8 cellular contexts compared by ENCODE assay signal in the genomic region with DNA sequence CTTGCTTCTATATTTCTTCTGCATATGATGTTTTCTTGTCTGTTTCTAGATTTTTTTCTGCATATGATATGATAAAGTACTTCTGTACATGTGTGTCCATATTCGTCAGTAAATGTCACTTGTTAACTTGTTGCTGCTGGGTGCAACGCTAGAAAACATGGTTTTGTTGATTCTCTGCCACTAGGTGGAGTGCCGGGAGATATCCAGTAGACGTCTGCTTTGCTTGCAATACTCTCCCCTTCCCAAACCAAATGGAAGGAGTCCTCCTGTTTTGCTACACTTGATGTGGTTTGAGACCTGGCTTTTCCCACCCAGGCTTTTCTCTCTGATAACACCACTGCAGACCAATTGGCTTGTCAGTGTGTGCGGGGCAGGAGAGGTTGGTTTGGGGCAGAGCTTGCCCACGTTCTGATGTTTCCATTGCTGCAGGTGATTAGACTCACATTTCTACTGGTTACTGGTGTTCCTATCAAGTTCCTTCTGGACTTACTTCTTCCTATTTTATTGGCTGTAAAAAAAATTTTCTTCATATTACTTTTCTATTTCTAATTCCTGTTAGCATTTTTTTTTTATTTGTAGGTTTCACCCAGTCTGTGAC.
A peak's percentile ranks its signal among the peaks of the same experiment; 100 is the strongest.
DNase-seq lines count a peak whose midpoint lies in the region; ATAC-seq lines count a peak whose summit lies in the region.

No MANE protein-coding gene starts in this region.

- no peak overlapping the region for H2BK12ac ChIP-seq in neuronal stem cell (ENCODE audit: low read length)

- H3K4me1 ChIP-seq in HAP-1 (peaks cover 9% of the 10 kb centered on the region), neuronal stem cell (ENCODE audit: control insufficient read depth in 2 of 2, insufficient read depth in 1 of 2, low read depth in 1 of 2, low read length in 2 of 2) (no peaks in the 10 kb centered on the region)

- H3K4ac ChIP-seq in neuronal stem cell (ENCODE audit: low read length): no peak overlapping the region

- H3K23ac ChIP-seq in neuronal stem cell (ENCODE audit: low read depth, low read length, poor library complexity): no peak overlapping the region

- DNase-seq in D341Med (ENCODE audit: low spot score): peak; percentile 59
- peak; percentile 50 to 65 for DNase-seq in HAP-1 (ENCODE audit: low spot score in 2 of 2)
- DNase-seq in NCI-H748 treated with DMSO at 0.1 percent for 48 hours (lab: John Stamatoyannopoulos, UW): peak; percentile 88
- peak; percentile 1 for DNase-seq in cerebellum (ENCODE audit: low spot score)
- peak; percentile 26 for DNase-seq in neuronal stem cell (ENCODE audit: low spot score)
- no peak for DNase-seq in activated T-cell treated with anti-CD3 and anti-CD28 coated beads, Interleukin-2, amount 50 U/mL, for 4 hours
- no peak for DNase-seq in natural killer cell treated with Interleukin-12 subunit alpha and Interleukin-12 subunit beta and Interleukin-15 and Interleukin-18, amount 100 ng/mL, for 72 hours (ENCODE audit: low spot score)

- peak overlapping the region; percentile 19 for H2AFZ ChIP-seq in neuronal stem cell (ENCODE audit: low read length)

- no peak overlapping the region for H3K4me3 Mint-ChIP-seq in activated T-cell treated with anti-CD3 and anti-CD28 coated beads, Interleukin-2, amount 50 U/mL, for 4 hours
- no peak overlapping the region for H3K4me3 Mint-ChIP-seq in natural killer cell treated with Interleukin-12 subunit alpha and Interleukin-12 subunit beta and Interleukin-15 and Interleukin-18, amount 100 ng/mL, for 72 hours

- WGBS in neuronal stem cell (ENCODE audit: extremely low coverage in 2 of 2, insufficient read length in 2 of 2, insufficient replicate concordance in 1 of 2), 2 donors: no CpG with 5 or more reads among the region's 6 CpGs

- no peaks in the 10 kb centered on the region for H3K27me3 Mint-ChIP-seq in activated T-cell treated with anti-CD3 and anti-CD28 coated beads, Interleukin-2, amount 50 U/mL, for 4 hours (ENCODE audit: low read depth)
- H3K27me3 Mint-ChIP-seq in natural killer cell treated with Interleukin-12 subunit alpha and Interleukin-12 subunit beta and Interleukin-15 and Interleukin-18, amount 100 ng/mL, for 72 hours: no peaks in the 10 kb centered on the region

- H3K4me1 Mint-ChIP-seq in activated T-cell treated with anti-CD3 and anti-CD28 coated beads, Interleukin-2, amount 50 U/mL, for 4 hours (ENCODE audit: low read depth): no peaks in the 10 kb centered on the region
- H3K4me1 Mint-ChIP-seq in natural killer cell treated with Interleukin-12 subunit alpha and Interleukin-12 subunit beta and Interleukin-15 and Interleukin-18, amount 100 ng/mL, for 72 hours (ENCODE audit: low read depth in 2 of 2): no peaks in the 10 kb centered on the region

- H3K4me2 ChIP-seq in neuronal stem cell (ENCODE audit: insufficient read depth, low read length, poor library complexity, severe bottlenecking): no peak overlapping the region

- no peaks in the 10 kb centered on the region for H3K27me3 ChIP-seq in HAP-1 (ENCODE audit: low read depth)
- H3K27me3 ChIP-seq in neuronal stem cell (ENCODE audit: control insufficient read depth in 3 of 3, insufficient read depth in 3 of 3, low read depth in 1 of 3, low read length in 3 of 3): no peaks in the 10 kb centered on the region

- H3K9me3 ChIP-seq in HAP-1 (no peaks in the 10 kb centered on the region), neuronal stem cell (replicated peaks in 1 of 2; ENCODE audit: control insufficient read depth in 2 of 2, insufficient read depth in 1 of 2, low read depth in 1 of 2, low read length in 2 of 2) (peaks cover 0 to 2% of the 10 kb centered on the region in 2 donors)

- in situ Hi-C loops in HAP-1 (cut with MboI; ENCODE audit: low sequenced_read_pairs): no loop called here

- no peak overlapping the region for H3K9ac ChIP-seq in neuronal stem cell (ENCODE audit: low read depth, low read length, poor library complexity)

- H4K91ac ChIP-seq in neuronal stem cell (ENCODE audit: low read depth, low read length, poor library complexity): no peak overlapping the region

- no peak overlapping the region for H3K14ac ChIP-seq in neuronal stem cell (ENCODE audit: low read length)

- no peak overlapping the region for H2BK120ac ChIP-seq in neuronal stem cell (ENCODE audit: low read depth, low read length)

- no peaks in the 10 kb centered on the region for H3K36me3 ChIP-seq in HAP-1 (replicated peaks)
- no peaks in the 10 kb centered on the region for H3K36me3 ChIP-seq in neuronal stem cell (replicated peaks in 1 of 2; ENCODE audit: control insufficient read depth in 2 of 2, insufficient read depth in 2 of 2, low read length in 2 of 2)

- H2BK15ac ChIP-seq in neuronal stem cell (ENCODE audit: low read length): no peak overlapping the region

- peaks cover 7% of the 10 kb centered on the region for H3K9me3 Mint-ChIP-seq in activated T-cell treated with anti-CD3 and anti-CD28 coated beads, Interleukin-2, amount 50 U/mL, for 4 hours
- H3K9me3 Mint-ChIP-seq in natural killer cell treated with Interleukin-12 subunit alpha and Interleukin-12 subunit beta and Interleukin-15 and Interleukin-18, amount 100 ng/mL, for 72 hours: peaks cover 13% of the 10 kb centered on the region

- H4K8ac ChIP-seq in neuronal stem cell (ENCODE audit: low read depth, low read length): no peak overlapping the region

- no peak for ATAC-seq in GM18861 (IDR thresholded peaks at IDR 0.05; ENCODE audit: unreplicated experiment)
- no peak for ATAC-seq in activated T-cell treated with anti-CD3 and anti-CD28 coated beads, Interleukin-2, amount 50 U/mL, for 4 hours
- no peak for ATAC-seq in natural killer cell treated with Interleukin-12 subunit alpha and Interleukin-12 subunit beta and Interleukin-15 and Interleukin-18, amount 100 ng/mL, for 72 hours

- H3K4me3 ChIP-seq in HAP-1 (no peak overlapping the region), neuronal stem cell (ENCODE audit: low read length in 2 of 2) (no peak overlapping the region)

- H3K27ac Mint-ChIP-seq in natural killer cell treated with Interleukin-12 subunit alpha and Interleukin-12 subunit beta and Interleukin-15 and Interleukin-18, amount 100 ng/mL, for 72 hours: no peak overlapping the region

- no peak overlapping the region for H2AK5ac ChIP-seq in neuronal stem cell (ENCODE audit: low read depth, low read length)

- H3K36me3 Mint-ChIP-seq in activated T-cell treated with anti-CD3 and anti-CD28 coated beads, Interleukin-2, amount 50 U/mL, for 4 hours (ENCODE audit: insufficient read depth): no peaks in the 10 kb centered on the region
- H3K36me3 Mint-ChIP-seq in natural killer cell treated with Interleukin-12 subunit alpha and Interleukin-12 subunit beta and Interleukin-15 and Interleukin-18, amount 100 ng/mL, for 72 hours: no peaks in the 10 kb centered on the region

- no peak overlapping the region for H2BK5ac ChIP-seq in neuronal stem cell (ENCODE audit: low read length)

- H3K27ac ChIP-seq in neuronal stem cell (replicated peaks; ENCODE audit: low read length): no peak overlapping the region

- peak overlapping the region; percentile 71 for H3K18ac ChIP-seq in neuronal stem cell (ENCODE audit: low read length)

- no peaks in the 10 kb centered on the region for H3K79me1 ChIP-seq in neuronal stem cell (ENCODE audit: low read depth, low read length)

Comparison
In these comparisons a context has a peak if more than half of its experiments do, and no peak if none do; other contexts are left out.
1. DNase-seq: peak in D341Med (single experiment), HAP-1 (2 of 2), NCI-H748 treated with DMSO at 0.1 percent for 48 hours (single experiment), cerebellum (single experiment) and neuronal stem cell (single experiment); none in activated T-cell treated with anti-CD3 and anti-CD28 coated beads, Interleukin-2, amount 50 U/mL, for 4 hours (single experiment) and natural killer cell treated with Interleukin-12 subunit alpha and Interleukin-12 subunit beta and Interleukin-15 and Interleukin-18, amount 100 ng/mL, for 72 hours (single experiment).